24 cellular contexts compared by ENCODE assay signal in the genomic region with DNA sequence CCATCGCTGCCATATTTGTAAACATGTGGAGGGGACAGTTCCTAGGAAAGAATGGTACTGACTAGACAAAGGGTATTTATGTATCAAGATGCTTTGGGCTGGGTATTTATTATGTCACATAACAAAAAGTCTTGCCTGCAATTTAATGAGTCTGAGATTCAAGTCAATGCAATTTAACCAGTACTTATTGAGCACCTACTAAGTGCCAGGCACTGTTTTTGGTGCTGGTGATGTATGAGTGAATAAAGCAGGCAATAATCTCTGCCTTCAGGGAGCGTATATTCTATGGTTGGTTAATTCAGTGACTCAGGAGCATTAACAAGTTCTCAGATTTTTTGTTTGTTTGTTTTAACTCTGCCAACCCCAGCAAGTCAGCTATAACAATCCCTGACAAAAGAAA. TPM values are rescaled to one million over a fixed set of nuclear protein-coding genes. Genes with fewer than 3 reads are reported as not detected.
A peak's percentile ranks its signal among the peaks of the same experiment; 100 is the strongest.
DNase-seq lines count a peak whose midpoint lies in the region; ATAC-seq and TF ChIP-seq lines count a peak whose summit lies in the region.
"Had no signal": no experiment of that assay in that cellular context is flagged by ENCODE, and none has a peak within 500 bp of the region (broad histone marks: within the 10 kb centered on the region; RNA-seq: fewer than 3 reads in every experiment).

No MANE protein-coding gene starts in this region.

- peak overlapping the region; percentile 100 for H3K27ac Mint-ChIP-seq in activated CD8-positive, alpha-beta memory T cell treated with anti-CD3 and anti-CD28 coated beads, Interleukin-2, amount 10 ng/mL, durations not matched to agents 7 days and 5 days
- peak overlapping the region; percentile 98 for H3K27ac Mint-ChIP-seq in activated CD8-positive, alpha-beta T cell treated with anti-CD3 and anti-CD28 coated beads, Interleukin-2, amount 10 ng/mL, durations not matched to agents 7 days and 5 days
- no peak overlapping the region for H3K27ac Mint-ChIP-seq in GM23338
- H3K27ac Mint-ChIP-seq in endothelial cell (ENCODE audit: unreplicated experiment) = no peak overlapping the region

- H3K27ac ChIP-seq in HEK293 (ENCODE audit: extremely low read depth, low read depth, low read length) = no peak overlapping the region
- H3K27ac ChIP-seq in GM23338 (ENCODE audit: low read depth) = no peak overlapping the region
- H3K27ac ChIP-seq: body of pancreas, GM23248, prostate gland, SJCRH30 had no signal

- H3K9me2 ChIP-seq in GM23338 (ENCODE audit: insufficient read depth) = 0 out of 2 replicates have a peak, but pooled peaks cover 4% of the 10 kb centered on the region

- peaks cover 1% of the 10 kb centered on the region for H3K36me3 Mint-ChIP-seq in activated CD8-positive, alpha-beta memory T cell treated with anti-CD3 and anti-CD28 coated beads, Interleukin-2, amount 10 ng/mL, durations not matched to agents 7 days and 5 days
- peaks cover 7% of the 10 kb centered on the region for H3K36me3 Mint-ChIP-seq in activated CD8-positive, alpha-beta T cell treated with anti-CD3 and anti-CD28 coated beads, Interleukin-2, amount 10 ng/mL, durations not matched to agents 7 days and 5 days (ENCODE audit: low read depth)
- H3K36me3 Mint-ChIP-seq in GM23338 (ENCODE audit: low read depth) (no peaks in the 10 kb centered on the region), endothelial cell (ENCODE audit: low read depth, unreplicated experiment) (no peaks in the 10 kb centered on the region)

- POLR2A ChIA-PET in HEK293 (lab: Yijun Ruan, JAX) = no interaction called here
- POLR2A ChIA-PET in activated CD8-positive, alpha-beta T cell treated with anti-CD3 and anti-CD28 coated beads, Interleukin-2, amount 10 ng/mL, durations not matched to agents 7 days and 5 days (lab: Charles Lee) = interaction anchor here (0.8 kb wide), 1 partner anchor 96 kb away, joined by 3 read pairs; no protein-coding TSS in a partner anchor

- H3K27me3 Mint-ChIP-seq in activated CD8-positive, alpha-beta memory T cell treated with anti-CD3 and anti-CD28 coated beads, Interleukin-2, amount 10 ng/mL, durations not matched to agents 7 days and 5 days = no peaks in the 10 kb centered on the region
- no peaks in the 10 kb centered on the region for H3K27me3 Mint-ChIP-seq in activated CD8-positive, alpha-beta T cell treated with anti-CD3 and anti-CD28 coated beads, Interleukin-2, amount 10 ng/mL, durations not matched to agents 7 days and 5 days (ENCODE audit: low read depth)
- peaks cover 2% of the 10 kb centered on the region for H3K27me3 Mint-ChIP-seq in GM23338 (ENCODE audit: insufficient read depth, low read depth, poor library complexity)
- H3K27me3 Mint-ChIP-seq in endothelial cell (ENCODE audit: unreplicated experiment) = peaks cover 1% of the 10 kb centered on the region

- H3F3A ChIP-seq in GM23338 (replicated peaks; ENCODE audit: low read depth) = 0 out of 2 replicates have a peak, but pooled peaks cover 3% of the 10 kb centered on the region

- CTCF ChIA-PET in activated CD8-positive, alpha-beta memory T cell treated with anti-CD3 and anti-CD28 coated beads, Interleukin-2, amount 10 ng/mL, durations not matched to agents 7 days and 5 days (lab: Charles Lee) = interaction anchor here (0.9 to 2.7 kb wide), 15 partner anchors 9 to 573 kb away, joined by 3 to 14 read pairs (median 4); partner anchors contain the start of gene ACVR1
- CTCF ChIA-PET in HEK293 (lab: Yijun Ruan, JAX) = interaction anchor here (0.6 to 1.4 kb wide), 5 partner anchors 9 to 104 kb away, joined by 3 to 4 read pairs (median 4); no protein-coding TSS in a partner anchor
- CTCF ChIA-PET in activated CD8-positive, alpha-beta T cell treated with anti-CD3 and anti-CD28 coated beads, Interleukin-2, amount 10 ng/mL, durations not matched to agents 7 days and 5 days (lab: Charles Lee) = interaction anchor here (0.7 to 7.6 kb wide), 16 partner anchors 9 to 598 kb away, joined by 3 to 73 read pairs (median 6); partner anchors contain the start of genes ACVR1 and ACVR1C

- no peaks in the 10 kb centered on the region for H3K9me3 Mint-ChIP-seq in activated CD8-positive, alpha-beta memory T cell treated with anti-CD3 and anti-CD28 coated beads, Interleukin-2, amount 10 ng/mL, durations not matched to agents 7 days and 5 days (ENCODE audit: low read depth)
- H3K9me3 Mint-ChIP-seq in activated CD8-positive, alpha-beta T cell treated with anti-CD3 and anti-CD28 coated beads, Interleukin-2, amount 10 ng/mL, durations not matched to agents 7 days and 5 days (ENCODE audit: insufficient read depth) = no peaks in the 10 kb centered on the region
- H3K9me3 Mint-ChIP-seq in GM23338 (no peaks in the 10 kb centered on the region), endothelial cell (ENCODE audit: unreplicated experiment) (no peaks in the 10 kb centered on the region)

- no peaks in the 10 kb centered on the region for H3K27me3 ChIP-seq in GM23338 (ENCODE audit: insufficient read depth)
- H3K27me3 ChIP-seq: BE2C, body of pancreas, heart left ventricle, SJCRH30, upper lobe of left lung had no signal

- H3K4me1 Mint-ChIP-seq in activated CD8-positive, alpha-beta memory T cell treated with anti-CD3 and anti-CD28 coated beads, Interleukin-2, amount 10 ng/mL, durations not matched to agents 7 days and 5 days = peaks cover 52% of the 10 kb centered on the region
- H3K4me1 Mint-ChIP-seq in activated CD8-positive, alpha-beta T cell treated with anti-CD3 and anti-CD28 coated beads, Interleukin-2, amount 10 ng/mL, durations not matched to agents 7 days and 5 days (ENCODE audit: low read depth) = peaks cover 61% of the 10 kb centered on the region
- H3K4me1 Mint-ChIP-seq in GM23338 = peaks cover 26% of the 10 kb centered on the region
- H3K4me1 Mint-ChIP-seq in endothelial cell (ENCODE audit: unreplicated experiment) = peaks cover 10% of the 10 kb centered on the region

- no peaks in the 10 kb centered on the region for H3K4me1 ChIP-seq in HEK293 (ENCODE audit: control insufficient read depth, insufficient read depth, low read length)
- H3K4me1 ChIP-seq in GM23338 (ENCODE audit: insufficient read depth) = peaks cover 18% of the 10 kb centered on the region
- H3K4me1 ChIP-seq: BE2C, prostate gland had no signal

- TF ChIP-seq CTCF in HEK293 (tag by site-specific recombination; IDR thresholded peaks at IDR 0.05) = no peak
- TF ChIP-seq CTCF in GM23338 (conservative IDR thresholded peaks at IDR 0.05; ENCODE audit: low read depth in 2 of 2) = no peak
- no peak for TF ChIP-seq CTCF in endothelial cell (IDR thresholded peaks at IDR 0.05; ENCODE audit: unreplicated experiment)

- no peaks in the 10 kb centered on the region for H3K9me3 ChIP-seq in HEK293 (ENCODE audit: control insufficient read depth, insufficient read depth, low read depth, low read length)
- H3K9me3 ChIP-seq: BE2C, body of pancreas, heart left ventricle, prostate gland, SJCRH30, upper lobe of left lung had no signal

- H3K79me2 ChIP-seq in GM23338 (replicated peaks; ENCODE audit: insufficient read depth) = no peaks in the 10 kb centered on the region

- no peak for ATAC-seq in activated CD8-positive, alpha-beta memory T cell treated with anti-CD3 and anti-CD28 coated beads, Interleukin-2, amount 10 ng/mL, durations not matched to agents 7 days and 5 days
- ATAC-seq in activated CD8-positive, alpha-beta T cell treated with anti-CD3 and anti-CD28 coated beads, Interleukin-2, amount 10 ng/mL, durations not matched to agents 7 days and 5 days = no peak
- ATAC-seq in GM23338 = no peak
- ATAC-seq in GM18502 (IDR thresholded peaks at IDR 0.05; ENCODE audit: poor library complexity, unreplicated experiment) = no peak
- ATAC-seq: body of pancreas, heart left ventricle, left cardiac atrium had no signal

- H3K4me3 Mint-ChIP-seq in activated CD8-positive, alpha-beta memory T cell treated with anti-CD3 and anti-CD28 coated beads, Interleukin-2, amount 10 ng/mL, durations not matched to agents 7 days and 5 days = no peak overlapping the region
- peak overlapping the region; percentile 81 for H3K4me3 Mint-ChIP-seq in activated CD8-positive, alpha-beta T cell treated with anti-CD3 and anti-CD28 coated beads, Interleukin-2, amount 10 ng/mL, durations not matched to agents 7 days and 5 days
- no peak overlapping the region for H3K4me3 Mint-ChIP-seq in GM23338
- no peak overlapping the region for H3K4me3 Mint-ChIP-seq in endothelial cell (ENCODE audit: unreplicated experiment)

- no peak for DNase-seq in activated CD8-positive, alpha-beta memory T cell treated with anti-CD3 and anti-CD28 coated beads, Interleukin-2, amount 10 ng/mL, durations not matched to agents 7 days and 5 days
- DNase-seq in activated CD8-positive, alpha-beta memory T cell treated with anti-CD3 and anti-CD28 coated beads, Interleukin-2, amount 50 U/mL, for 48 hours = no peak
- DNase-seq in activated CD8-positive, alpha-beta T cell treated with anti-CD3 and anti-CD28 coated beads, Interleukin-2, amount 10 ng/mL, durations not matched to agents 7 days and 5 days = no peak
- DNase-seq in kidney tubule cell (ENCODE audit: low spot score) (peak; percentile 9), GM23338 (ENCODE audit: low spot score) (no peak), endothelial cell (ENCODE audit: low spot score) (no peak)
- DNase-seq: BE2C; body of pancreas; effector CD4-positive, alpha-beta T cell; foreskin fibroblast; GM23248; heart left ventricle; left cardiac atrium; NCI-H1092 treated with DMSO at 0.1 percent for 48 hours; NCI-H187 treated with DMSO at 0.1 percent for 48 hours; NCI-H2227 treated with DMSO at 0.1 percent for 48 hours; NCI-H69; SJCRH30; stimulated activated CD8-positive, alpha-beta memory T cell treated with anti-CD3 and anti-CD28 coated beads, Interleukin-4, amount 100 ng/mL, for 48 hours; substantia nigra had no signal

- H3K4me3 ChIP-seq in HEK293 (ENCODE audit: low read depth, low read length) (no peak overlapping the region), GM23338 (no peak overlapping the region)
- H3K4me3 ChIP-seq: body of pancreas, GM23248, heart left ventricle, prostate gland, SJCRH30, upper lobe of left lung had no signal

- H2AFZ ChIP-seq in GM23338 = no peak overlapping the region
- H2AFZ ChIP-seq: GM23248 had no signal

- no peaks in the 10 kb centered on the region for H4K20me1 ChIP-seq in GM23338 (replicated peaks; ENCODE audit: insufficient read depth)

- no peak overlapping the region for H3K4me2 ChIP-seq in GM23338

- H3K36me3 ChIP-seq in HEK293 (ENCODE audit: control insufficient read depth in 2 of 2, insufficient read depth in 1 of 2, low read length in 2 of 2) = no peaks in the 10 kb centered on the region
- H3K36me3 ChIP-seq in GM23338 (ENCODE audit: insufficient read depth) = no peaks in the 10 kb centered on the region
- H3K36me3 ChIP-seq: BE2C, heart left ventricle, prostate gland, SJCRH30, upper lobe of left lung had no signal

TF ChIP-seq in GM23338, 12 proteins besides CTCF, POLR2A, EP300 and RAD21:
- no peak for TF ChIP-seq STAT1 (IDR thresholded peaks at IDR 0.05; ENCODE audit: unreplicated experiment)
TF ChIP-seq in GM23338: peak in this region for 0.

RNA-seq across cellular contexts. Expression of gene ACVR1, which starts 24.6 kb away (rescaled TPM):
- 10 to 100 TPM; 18.7 to 19.4 TPM for total RNA-seq in activated CD8-positive, alpha-beta memory T cell treated with anti-CD3 and anti-CD28 coated beads, Interleukin-2, amount 10 ng/mL, durations not matched to agents 7 days and 5 days
- total RNA-seq in activated CD8-positive, alpha-beta T cell treated with anti-CD3 and anti-CD28 coated beads, Interleukin-2, amount 10 ng/mL, durations not matched to agents 7 days and 5 days = 10 to 100 TPM; 10.7 to 13.6 TPM
- 20.0 and 21.5 TPM in 2 replicates for total RNA-seq in GM23338 (2014; rRNA removed; shearing (Covaris generic))
- polyA plus RNA-seq in GM23338 (2016; fragmentation: Nextera tagmentation; extraction: Ambion mirVana) = 8.9 and 9.2 TPM in 2 replicates
- 29.9 TPM for total RNA-seq in endothelial cell (ENCODE audit: unreplicated experiment)

Comparison
In these comparisons a context has a peak if more than half of its experiments do, and no peak if none do; other contexts are left out.
1. H3K27ac Mint-ChIP-seq: peak in activated CD8-positive, alpha-beta memory T cell treated with anti-CD3 and anti-CD28 coated beads, Interleukin-2, amount 10 ng/mL, durations not matched to agents 7 days and 5 days (single experiment) and activated CD8-positive, alpha-beta T cell treated with anti-CD3 and anti-CD28 coated beads, Interleukin-2, amount 10 ng/mL, durations not matched to agents 7 days and 5 days (single experiment); none in GM23338 (single experiment) and endothelial cell (single experiment).